ENCODE assay signal across 8 cellular contexts in genomic region chr5:103139264-103139865, GRCh38. TPM values are rescaled to one million over a fixed set of nuclear protein-coding genes. Genes with fewer than 3 reads are reported as not detected.
A peak's percentile ranks its signal among the peaks of the same experiment; 100 is the strongest.
DNase-seq lines count a peak whose midpoint lies in the region; ATAC-seq and TF ChIP-seq lines count a peak whose summit lies in the region.

No MANE protein-coding gene starts in this region.

- H3K4me1 ChIP-seq in adipocyte (ENCODE audit: control insufficient read depth, insufficient read depth, low read length) (no peaks in the 10 kb centered on the region), heart right ventricle (no peaks in the 10 kb centered on the region)

- 0 to 2% methylated on average over 2 of the region's 2 CpGs for WGBS in heart right ventricle, 2 donors

- no peak overlapping the region for H3K27ac ChIP-seq in heart right ventricle

- no peak overlapping the region for H3K9ac ChIP-seq in adipocyte (ENCODE audit: low read length)

- H3K4me3 ChIP-seq in adipocyte (ENCODE audit: low read length), result no peak overlapping the region
- H3K4me3 ChIP-seq in heart right ventricle, result no peak overlapping the region
- no peak overlapping the region for H3K4me3 ChIP-seq in retinal pigment epithelial cell (ENCODE audit: low read length)

- intact Hi-C loops in heart right ventricle (cut with DNase I), result loop anchor here in 8 of 10 donors (2.0 to 10.0 kb wide), 4 partner anchors 457 to 557 kb away; no protein-coding TSS in a partner anchor

- TF ChIP-seq CTCF in GM13976 (IDR thresholded peaks at IDR 0.05; ENCODE audit: borderline replicate concordance, control extremely low read depth, extremely low read depth, insufficient read depth, missing control alignments) (peak; percentile 88), heart right ventricle (IDR thresholded peaks at IDR 0.05) (peak; percentile 74 to 94 (median 91)), retinal pigment epithelial cell (conservative IDR thresholded peaks at IDR 0.05; ENCODE audit: low read depth, low read length) (peak; percentile 93)

- DNase-seq in GM13976 (ENCODE audit: low spot score) (peak; percentile 81), NCI-H1417 (lab: John Stamatoyannopoulos, UW) (peak; percentile 11 to 78 (median 72)), T follicular helper cell (ENCODE audit: low read depth) (peak; percentile 75), adipocyte (ENCODE audit: low read depth) (peak; percentile 88), heart right ventricle (peak; percentile 49 to 76), retinal pigment epithelial cell (ENCODE audit: low read depth) (no peak), GF-D8 (lab: John Stamatoyannopoulos, UW) (no peak)

- in situ Hi-C loops in GM13976 (cut with MboI; ENCODE audit: low sequenced_read_pairs, unreplicated experiment), result loop anchor here (25.0 kb wide), 1 partner anchor 552 kb away; no protein-coding TSS in a partner anchor

- peaks cover 38% of the 10 kb centered on the region for H3K36me3 ChIP-seq in adipocyte (ENCODE audit: control insufficient read depth, insufficient read depth, low read length, severe bottlenecking)
- peaks cover 0 to 78% (median 7%) of the 10 kb centered on the region in 9 donors for H3K36me3 ChIP-seq in heart right ventricle

- ATAC-seq in HG02759 (IDR thresholded peaks at IDR 0.05; ENCODE audit: unreplicated experiment), result peak; percentile 98
- ATAC-seq in heart right ventricle, result peak; percentile 71 to 91 (median 84)

- H3K9me3 ChIP-seq in adipocyte (ENCODE audit: control insufficient read depth, low read length), result no peaks in the 10 kb centered on the region
- H3K9me3 ChIP-seq in heart right ventricle, result no peaks in the 10 kb centered on the region

- H3K27me3 ChIP-seq in adipocyte (replicated peaks; ENCODE audit: control insufficient read depth, insufficient read depth, low read length) (no peaks in the 10 kb centered on the region), heart right ventricle (no peaks in the 10 kb centered on the region)

RNA-seq across cellular contexts. Expression of gene PPIP5K2, which starts 19.3 kb away (rescaled TPM):
- total RNA-seq in heart right ventricle, result 10 to 100 TPM; 30.8 to 72.9 (median 35.6) TPM
- polyA plus RNA-seq in heart right ventricle, result 10 to 100 TPM; 17.1 to 44.0 TPM

RNA-seq across cellular contexts. Expression of gene GIN1, which starts 19.4 kb away (rescaled TPM):
- 10 to 100 TPM; 12.0 to 19.7 (median 13.7) TPM for total RNA-seq in heart right ventricle
- polyA plus RNA-seq in heart right ventricle, result 1 to 10 TPM; 5.6 to 7.1 TPM

Comparison
In these comparisons a context has a peak if more than half of its experiments do, and no peak if none do; other contexts are left out.
1. DNase-seq: peak in GM13976 (single experiment), NCI-H1417 (3 of 3), T follicular helper cell (single experiment), adipocyte (single experiment) and heart right ventricle (2 of 2); none in retinal pigment epithelial cell (single experiment) and GF-D8 (single experiment).
2. Peak in every context shown above with its lines, with median percentiles within 50 percentile points of each other: CTCF ChIP-seq.